8 cellular contexts compared by ENCODE assay signal in genomic region chr5:97046270-97046982, GRCh38.
DNase-seq lines count a peak whose midpoint lies in the region; ATAC-seq and TF ChIP-seq lines count a peak whose summit lies in the region.
"Had no signal": no experiment of that assay in that cellular context is flagged by ENCODE, and none has a peak within 500 bp of the region (broad histone marks: within the 10 kb centered on the region; RNA-seq: fewer than 3 reads in every experiment).

No MANE protein-coding gene starts in this region.

- H3K4me1 ChIP-seq in uterus, result no peaks in the 10 kb centered on the region

- H3K4me3 ChIP-seq in uterus, result no peak overlapping the region

- H3K9me3 ChIP-seq in uterus, result no peaks in the 10 kb centered on the region

- peak; percentile 10 for TF ChIP-seq CTCF in GM10248 (IDR thresholded peaks at IDR 0.05; ENCODE audit: control extremely low read depth, extremely low read depth, low read depth, missing control alignments)
- TF ChIP-seq CTCF in uterus (IDR thresholded peaks at IDR 0.05), result no peak

- no peaks in the 10 kb centered on the region for H3K27me3 ChIP-seq in uterus

- no peaks in the 10 kb centered on the region for H3K36me3 ChIP-seq in uterus

- CTCF ChIA-PET in GM10248 (lab: Yijun Ruan, JAX), result interaction anchor here (0.9 to 4.4 kb wide), 5 partner anchors 34 to 177 kb away, joined by 3 to 23 read pairs (median 3); partner anchors contain the start of gene LIX1

- intact Hi-C loops in uterus (cut with DNase I; ENCODE audit: low total_unique reads), result no loop called here

- no peak for ATAC-seq in GM18909 (IDR thresholded peaks at IDR 0.05; ENCODE audit: poor library complexity, unreplicated experiment)

- POLR2A ChIA-PET in GM10248 (lab: Yijun Ruan, JAX), result no interaction called here

- DNase-seq in GM10248 (ENCODE audit: extremely low spot score), result no peak
- peak; percentile 3 to 5 for DNase-seq in Kasumi-1 (lab: John Stamatoyannopoulos, UW)
- peak; percentile 28 for DNase-seq in astrocyte of the hippocampus (ENCODE audit: low read depth, low spot score)
- DNase-seq in kidney tubule cell (ENCODE audit: low spot score), result peak; percentile 91
- DNase-seq in NCI-H526 (lab: John Stamatoyannopoulos, UW), result no peak
- DNase-seq in uterus, result no peak
- DNase-seq: NCI-H524 had no signal

- H3K27ac ChIP-seq in uterus, result no peak overlapping the region

- TF ChIP-seq POLR2A in uterus (IDR thresholded peaks at IDR 0.05), result no peak

Comparison
In these comparisons a context has a peak if more than half of its experiments do, and no peak if none do; other contexts are left out.
1. DNase-seq: peak in Kasumi-1 (2 of 2), astrocyte of the hippocampus (single experiment) and kidney tubule cell (single experiment); none in GM10248 (single experiment), NCI-H526 (0 of 2) and uterus (0 of 2).